1 cellular context compared by ENCODE assay signal in genomic region chr7:116216956-116217570, GRCh38.
TF ChIP-seq lines count a peak whose summit lies in the region.

No MANE protein-coding gene starts in this region.

TF ChIP-seq in HCT116, 20 proteins besides CTCF, POLR2A, EP300 and RAD21:
- TF ChIP-seq, protein P1, sequence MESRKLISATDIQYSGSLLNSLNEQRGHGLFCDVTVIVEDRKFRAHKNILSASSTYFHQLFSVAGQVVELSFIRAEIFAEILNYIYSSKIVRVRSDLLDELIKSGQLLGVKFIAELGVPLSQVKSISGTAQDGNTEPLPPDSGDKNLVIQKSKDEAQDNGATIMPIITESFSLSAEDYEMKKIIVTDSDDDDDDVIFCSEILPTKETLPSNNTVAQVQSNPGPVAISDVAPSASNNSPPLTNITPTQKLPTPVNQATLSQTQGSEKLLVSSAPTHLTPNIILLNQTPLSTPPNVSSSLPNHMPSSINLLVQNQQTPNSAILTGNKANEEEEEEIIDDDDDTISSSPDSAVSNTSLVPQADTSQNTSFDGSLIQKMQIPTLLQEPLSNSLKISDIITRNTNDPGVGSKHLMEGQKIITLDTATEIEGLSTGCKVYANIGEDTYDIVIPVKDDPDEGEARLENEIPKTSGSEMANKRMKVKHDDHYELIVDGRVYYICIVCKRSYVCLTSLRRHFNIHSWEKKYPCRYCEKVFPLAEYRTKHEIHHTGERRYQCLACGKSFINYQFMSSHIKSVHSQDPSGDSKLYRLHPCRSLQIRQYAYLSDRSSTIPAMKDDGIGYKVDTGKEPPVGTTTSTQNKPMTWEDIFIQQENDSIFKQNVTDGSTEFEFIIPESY (IDR thresholded peaks at IDR 0.05; ENCODE audit: extremely low read depth, insufficient replicate concordance, low read length) = no peak
- TF ChIP-seq ELF1 (IDR thresholded peaks at IDR 0.05; ENCODE audit: borderline replicate concordance, low read depth) (no peak), TCF7L2 (IDR thresholded peaks at IDR 0.05; ENCODE audit: borderline replicate concordance, extremely low read depth, insufficient read depth, insufficient read length) (no peak), FOSL1 (IDR thresholded peaks at IDR 0.05; ENCODE audit: low read depth) (no peak), POLR2AphosphoS5 (IDR thresholded peaks at IDR 0.05; ENCODE audit: low read depth, low read length) (no peak), SP1 (IDR thresholded peaks at IDR 0.05; ENCODE audit: low read depth) (no peak), YY1 (IDR thresholded peaks at IDR 0.05; ENCODE audit: extremely low read depth, insufficient replicate concordance, low read depth, low read length) (no peak), SRF (IDR thresholded peaks at IDR 0.05; ENCODE audit: low read depth) (no peak), EZH2 (IDR thresholded peaks at IDR 0.05) (no peak), EZH2phosphoT487 (IDR thresholded peaks at IDR 0.05; ENCODE audit: borderline replicate concordance) (no peak), ZFX (IDR thresholded peaks at IDR 0.05) (no peak), CBX3 (IDR thresholded peaks at IDR 0.05; ENCODE audit: low read depth) (no peak), SIN3A (IDR thresholded peaks at IDR 0.05; ENCODE audit: low read depth) (no peak), JUND (IDR thresholded peaks at IDR 0.05) (no peak), ZNF274 (IDR thresholded peaks at IDR 0.05; ENCODE audit: low read depth, low read length) (no peak), EGR1 (IDR thresholded peaks at IDR 0.05; ENCODE audit: low read depth) (no peak), CEBPB (IDR thresholded peaks at IDR 0.05; ENCODE audit: low read depth) (no peak)
- TF ChIP-seq, protein P2, sequence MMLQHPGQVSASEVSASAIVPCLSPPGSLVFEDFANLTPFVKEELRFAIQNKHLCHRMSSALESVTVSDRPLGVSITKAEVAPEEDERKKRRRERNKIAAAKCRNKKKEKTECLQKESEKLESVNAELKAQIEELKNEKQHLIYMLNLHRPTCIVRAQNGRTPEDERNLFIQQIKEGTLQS (IDR thresholded peaks at IDR 0.05) = no peak
- TF ChIP-seq, protein P3, sequence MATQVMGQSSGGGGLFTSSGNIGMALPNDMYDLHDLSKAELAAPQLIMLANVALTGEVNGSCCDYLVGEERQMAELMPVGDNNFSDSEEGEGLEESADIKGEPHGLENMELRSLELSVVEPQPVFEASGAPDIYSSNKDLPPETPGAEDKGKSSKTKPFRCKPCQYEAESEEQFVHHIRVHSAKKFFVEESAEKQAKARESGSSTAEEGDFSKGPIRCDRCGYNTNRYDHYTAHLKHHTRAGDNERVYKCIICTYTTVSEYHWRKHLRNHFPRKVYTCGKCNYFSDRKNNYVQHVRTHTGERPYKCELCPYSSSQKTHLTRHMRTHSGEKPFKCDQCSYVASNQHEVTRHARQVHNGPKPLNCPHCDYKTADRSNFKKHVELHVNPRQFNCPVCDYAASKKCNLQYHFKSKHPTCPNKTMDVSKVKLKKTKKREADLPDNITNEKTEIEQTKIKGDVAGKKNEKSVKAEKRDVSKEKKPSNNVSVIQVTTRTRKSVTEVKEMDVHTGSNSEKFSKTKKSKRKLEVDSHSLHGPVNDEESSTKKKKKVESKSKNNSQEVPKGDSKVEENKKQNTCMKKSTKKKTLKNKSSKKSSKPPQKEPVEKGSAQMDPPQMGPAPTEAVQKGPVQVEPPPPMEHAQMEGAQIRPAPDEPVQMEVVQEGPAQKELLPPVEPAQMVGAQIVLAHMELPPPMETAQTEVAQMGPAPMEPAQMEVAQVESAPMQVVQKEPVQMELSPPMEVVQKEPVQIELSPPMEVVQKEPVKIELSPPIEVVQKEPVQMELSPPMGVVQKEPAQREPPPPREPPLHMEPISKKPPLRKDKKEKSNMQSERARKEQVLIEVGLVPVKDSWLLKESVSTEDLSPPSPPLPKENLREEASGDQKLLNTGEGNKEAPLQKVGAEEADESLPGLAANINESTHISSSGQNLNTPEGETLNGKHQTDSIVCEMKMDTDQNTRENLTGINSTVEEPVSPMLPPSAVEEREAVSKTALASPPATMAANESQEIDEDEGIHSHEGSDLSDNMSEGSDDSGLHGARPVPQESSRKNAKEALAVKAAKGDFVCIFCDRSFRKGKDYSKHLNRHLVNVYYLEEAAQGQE (IDR thresholded peaks at IDR 0.05; ENCODE audit: low read depth) = no peak
- TF ChIP-seq, protein P4, sequence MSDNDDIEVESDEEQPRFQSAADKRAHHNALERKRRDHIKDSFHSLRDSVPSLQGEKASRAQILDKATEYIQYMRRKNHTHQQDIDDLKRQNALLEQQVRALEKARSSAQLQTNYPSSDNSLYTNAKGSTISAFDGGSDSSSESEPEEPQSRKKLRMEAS (IDR thresholded peaks at IDR 0.05) = no peak
